Comparison of ENCODE assay signal across 2 cellular contexts in the genomic region with DNA sequence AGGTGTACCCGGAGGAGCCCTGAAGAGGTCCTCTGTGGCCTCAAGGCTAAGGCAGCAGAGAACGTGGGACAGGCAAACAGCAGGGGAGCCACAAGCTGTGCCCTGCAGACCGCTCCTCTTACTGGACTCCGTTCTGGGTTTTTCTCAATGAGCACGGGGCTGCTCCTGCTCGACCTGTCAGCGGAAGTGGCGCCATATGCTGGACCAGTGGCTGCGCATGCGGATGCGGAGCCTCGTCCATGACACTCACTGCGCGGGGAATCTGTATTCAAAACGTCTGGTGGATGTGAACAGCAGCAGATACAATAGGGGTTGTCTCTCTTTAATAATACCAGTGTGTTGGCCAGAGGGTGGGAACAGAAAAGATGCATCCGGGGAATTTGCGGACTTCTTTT.
TF ChIP-seq lines count a peak whose summit lies in the region.

No MANE protein-coding gene starts in this region.

TF ChIP-seq in GM23338, 12 proteins besides CTCF, POLR2A, EP300 and RAD21:
- TF ChIP-seq ETS1 (IDR thresholded peaks at IDR 0.05) = no peak

TF ChIP-seq in GM12878, 131 proteins besides CTCF, POLR2A, EP300 and RAD21:
- TF ChIP-seq USF1 (IDR thresholded peaks at IDR 0.05; ENCODE audit: borderline replicate concordance, extremely low read length, insufficient read depth, low read depth, low read length) (no peak), JUNB (IDR thresholded peaks at IDR 0.05) (no peak), ETV6 (conservative IDR thresholded peaks at IDR 0.05 in 1 of 2, IDR thresholded peaks at IDR 0.05 in 1 of 2; ENCODE audit: borderline replicate concordance in 1 of 2, low read depth in 1 of 2) (0 out of 4 replicates have a peak, but pooled peaks of 1 of the 2 experiments have one; percentile 5), SP1 (IDR thresholded peaks at IDR 0.05; ENCODE audit: low read depth, low read length) (no peak)
- TF ChIP-seq, protein P1, sequence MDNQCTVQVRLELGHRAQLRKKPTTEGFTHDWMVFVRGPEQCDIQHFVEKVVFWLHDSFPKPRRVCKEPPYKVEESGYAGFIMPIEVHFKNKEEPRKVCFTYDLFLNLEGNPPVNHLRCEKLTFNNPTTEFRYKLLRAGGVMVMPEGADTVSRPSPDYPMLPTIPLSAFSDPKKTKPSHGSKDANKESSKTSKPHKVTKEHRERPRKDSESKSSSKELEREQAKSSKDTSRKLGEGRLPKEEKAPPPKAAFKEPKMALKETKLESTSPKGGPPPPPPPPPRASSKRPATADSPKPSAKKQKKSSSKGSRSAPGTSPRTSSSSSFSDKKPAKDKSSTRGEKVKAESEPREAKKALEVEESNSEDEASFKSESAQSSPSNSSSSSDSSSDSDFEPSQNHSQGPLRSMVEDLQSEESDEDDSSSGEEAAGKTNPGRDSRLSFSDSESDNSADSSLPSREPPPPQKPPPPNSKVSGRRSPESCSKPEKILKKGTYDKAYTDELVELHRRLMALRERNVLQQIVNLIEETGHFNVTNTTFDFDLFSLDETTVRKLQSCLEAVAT (IDR thresholded peaks at IDR 0.05) = peak; percentile 85; the same call in 1 of the 2 replicates
